ENCODE assay signal across 14 cellular contexts in genomic region chr15:66911131-66911700, GRCh38.
"Had no signal": no experiment of that assay in that cellular context is flagged by ENCODE, and none has a peak within 500 bp of the region (broad histone marks: within the 10 kb centered on the region; RNA-seq: fewer than 3 reads in every experiment).

No MANE protein-coding gene starts in this region.

- H3K36me3 ChIP-seq: brain microvascular endothelial cell, heart right ventricle, pancreas, thoracic aorta, upper lobe of right lung had no signal

- H3K27ac ChIP-seq: brain microvascular endothelial cell, epithelial cell of prostate, heart right ventricle, pancreas, thoracic aorta, upper lobe of right lung had no signal

- H3K4me3 Mint-ChIP-seq: effector memory CD8-positive, alpha-beta T cell; stimulated activated effector memory CD8-positive, alpha-beta T cell treated with anti-CD3 and anti-CD28 coated beads, Interleukin-12 subunit alpha, Interleukin-12 subunit beta, amount 100 ng/mL, for 72 hours had no signal

- H3K4me3 ChIP-seq: heart right ventricle, lung, pancreas, thoracic aorta, upper lobe of right lung had no signal

- H3K36me3 Mint-ChIP-seq: stimulated activated effector memory CD8-positive, alpha-beta T cell treated with anti-CD3 and anti-CD28 coated beads, Interleukin-12 subunit alpha, Interleukin-12 subunit beta, amount 100 ng/mL, for 72 hours had no signal

- H3K4me1 ChIP-seq: pancreas had no signal

- H3K27ac Mint-ChIP-seq: effector memory CD8-positive, alpha-beta T cell; stimulated activated effector memory CD8-positive, alpha-beta T cell treated with anti-CD3 and anti-CD28 coated beads, Interleukin-12 subunit alpha, Interleukin-12 subunit beta, amount 100 ng/mL, for 72 hours had no signal

- DNase-seq: activated CD4-positive, CD25-positive, alpha-beta regulatory T cell; activated CD8-positive, alpha-beta memory T cell treated with anti-CD3 and anti-CD28 coated beads, Interleukin-2, amount 50 U/mL, for 48 hours; activated gamma-delta T cell; brain microvascular endothelial cell; effector memory CD8-positive, alpha-beta T cell; heart right ventricle; left colon; midbrain; pancreas; upper lobe of right lung had no signal

- H3K27me3 ChIP-seq: brain microvascular endothelial cell, heart right ventricle, pancreas, upper lobe of right lung had no signal

- H3K9me3 ChIP-seq: pancreas, thoracic aorta, upper lobe of right lung had no signal

- H3K9me3 Mint-ChIP-seq: effector memory CD8-positive, alpha-beta T cell had no signal

- ATAC-seq: left colon, upper lobe of right lung had no signal

- H3K4me1 Mint-ChIP-seq: stimulated activated effector memory CD8-positive, alpha-beta T cell treated with anti-CD3 and anti-CD28 coated beads, Interleukin-12 subunit alpha, Interleukin-12 subunit beta, amount 100 ng/mL, for 72 hours had no signal
